ENCODE assay signal across 8 cellular contexts in genomic region chr14:104768437-104769323, GRCh38. TPM values are rescaled to one million over a fixed set of nuclear protein-coding genes. Genes with fewer than 3 reads are reported as not detected.
DNase-seq lines count a peak whose midpoint lies in the region; ATAC-seq, FAIRE-seq and TF ChIP-seq lines count a peak whose summit lies in the region.

No MANE protein-coding gene starts in this region.

- H3K4me1 ChIP-seq in A549, result peaks cover 14% of the 10 kb centered on the region

- peak overlapping the region; percentile 76 for H3K4me3 Mint-ChIP-seq in endothelial cell (ENCODE audit: unreplicated experiment)

- peaks cover 34% of the 10 kb centered on the region for H3K4me1 Mint-ChIP-seq in endothelial cell (ENCODE audit: unreplicated experiment)

- H3K4me2 ChIP-seq in A549, result peak overlapping the region; percentile 41

- H3K36me3 Mint-ChIP-seq in endothelial cell (ENCODE audit: low read depth, unreplicated experiment), result peaks cover 28% of the 10 kb centered on the region

- H3K27ac ChIP-seq in A549, result peak overlapping the region; percentile 55 to 82; a peak in 4 of 6 replicates

- H3K27me3 Mint-ChIP-seq in endothelial cell (ENCODE audit: unreplicated experiment), result peaks cover 14% of the 10 kb centered on the region

- CTCF ChIA-PET in A549 (lab: Yijun Ruan, JAX), result interaction anchor here (0.5 to 9.3 kb wide), 47 partner anchors 9 to 305 kb away, joined by 3 to 88 read pairs (median 5); partner anchors contain the start of genes ADSS1, SIVA1 and ZBTB42

- peak overlapping the region; percentile 96 for H3K27ac Mint-ChIP-seq in endothelial cell (ENCODE audit: unreplicated experiment)

- TF ChIP-seq POLR2A in A549 (IDR thresholded peaks at IDR 0.05; ENCODE audit: low read length), result no peak

- 36% methylated on average over 11 of the region's 25 CpGs for WGBS in A549 (ENCODE audit: missing lambda C conversion rate)

- TF ChIP-seq CTCF in A549 (IDR thresholded peaks at IDR 0.05) (peak; percentile 82), endothelial cell (IDR thresholded peaks at IDR 0.05; ENCODE audit: unreplicated experiment) (peak; percentile 97)

- no peak overlapping the region for H3K4me3 ChIP-seq in A549

- POLR2A ChIA-PET in A549 (lab: Yijun Ruan, JAX), result interaction anchor here (1.5 kb wide), 1 partner anchor 57 kb away, joined by 3 read pairs; no protein-coding TSS in a partner anchor

- TF ChIP-seq RAD21 in A549 (conservative IDR thresholded peaks at IDR 0.05 in 1 of 2, IDR thresholded peaks at IDR 0.05 in 1 of 2), result peak; percentile 83 to 91

- H3K9me3 ChIP-seq in A549, result peaks cover 2% of the 10 kb centered on the region; the same call in 1 of the 3 replicates

- DNase-seq in A549 (ENCODE audit: low read depth in 1 of 2, low spot score in 1 of 2) (peak; percentile 74 to 86), NOMO-1 treated with DMSO at 0.1 percent for 48 hours (lab: John Stamatoyannopoulos, UW; ENCODE audit: unreplicated experiment) (peak; percentile 64), endothelial cell (ENCODE audit: low spot score) (peak; percentile 99), mesenteric fat pad (ENCODE audit: low spot score) (peak; percentile 98)
- peak; percentile 78 to 86 for DNase-seq in activated CD8-positive, alpha-beta memory T cell treated with anti-CD3 and anti-CD28 coated beads for 4 hours (ENCODE audit: low read depth in 2 of 2)
- DNase-seq in stimulated activated CD8-positive, alpha-beta memory T cell treated with anti-CD3 and anti-CD28 coated beads, Interleukin-2, amount 100 ng/mL, for 1 hour (ENCODE audit: low read depth in 2 of 2), result peak; percentile 85 to 88

- ATAC-seq in A549 (peak; percentile 87 to 95), GM18502 (IDR thresholded peaks at IDR 0.05; ENCODE audit: poor library complexity, unreplicated experiment) (peak; percentile 59), HG03571 (IDR thresholded peaks at IDR 0.05; ENCODE audit: unreplicated experiment) (peak; percentile 69)

- TF ChIP-seq EP300 in A549 (IDR thresholded peaks at IDR 0.05), result no peak

- H3K9me3 Mint-ChIP-seq in endothelial cell (ENCODE audit: unreplicated experiment), result no peaks in the 10 kb centered on the region

- no peak for FAIRE-seq in A549 (lab: Jason Lieb, UNC)

TF ChIP-seq in A549, 52 proteins besides CTCF, POLR2A, EP300 and RAD21:
- TF ChIP-seq SMC3 (IDR thresholded peaks at IDR 0.05) (peak; percentile 83), CBX8 (IDR thresholded peaks at IDR 0.05) (no peak), PBX3 (IDR thresholded peaks at IDR 0.05) (peak; percentile 14; the same call in 1 of the 2 replicates), HMGXB4 (CRISPR knock-in tag; IDR thresholded peaks at IDR 0.05; ENCODE audit: borderline replicate concordance) (no peak), MAX (IDR thresholded peaks at IDR 0.05) (0 out of 2 replicates have a peak, but pooled peaks have one; percentile 42), HOXB13 (CRISPR knock-in tag; IDR thresholded peaks at IDR 0.05; ENCODE audit: low read depth) (no peak)

RNA-seq across cellular contexts. Expression of gene SIVA1, which starts 15.7 kb away (rescaled TPM):
- polyA plus RNA-seq in A549 (2011; rRNA removed), result 90.0 and 94.2 TPM in 2 replicates
- 477 and 601 TPM in 2 replicates for polyA plus RNA-seq in A549 (2012; cell fraction: cytosol; rRNA removed)
- 376 and 581 TPM in 2 replicates for polyA plus RNA-seq in A549 (2012; cell fraction: nucleus; rRNA removed)
- 157 to 169 TPM (median 163 TPM) in 3 replicates for polyA plus RNA-seq in A549 (2017; fragmentation: RNase III; extraction: RNeasy Plus Mini Kit Qiagen cat#74134 plus additional on column Dnase treatment)
- 12.3 and 14.4 TPM in 2 replicates for polyA minus RNA-seq in A549 (2011; rRNA and poly(A)+ RNA removed)
- total RNA-seq in endothelial cell (ENCODE audit: unreplicated experiment), result 84.3 TPM
- total RNA-seq in mesenteric fat pad, result 60.0 TPM

RNA-seq across cellular contexts. Expression of gene AKT1, which starts 26.9 kb away (rescaled TPM):
- polyA plus RNA-seq in A549 (2011; rRNA removed) (66.0 and 70.2 TPM in 2 replicates), A549 (2017; fragmentation: RNase III; extraction: RNeasy Plus Mini Kit Qiagen cat#74134 plus additional on column Dnase treatment) (87.1 to 93.8 TPM (median 93.0 TPM) in 3 replicates)
- polyA plus RNA-seq in A549 (2012; cell fraction: cytosol; rRNA removed), result 164 and 170 TPM in 2 replicates
- 315 and 328 TPM in 2 replicates for polyA plus RNA-seq in A549 (2012; cell fraction: nucleus; rRNA removed)
- 138 and 139 TPM in 2 replicates for polyA minus RNA-seq in A549 (2011; rRNA and poly(A)+ RNA removed)
- total RNA-seq in endothelial cell (ENCODE audit: unreplicated experiment) (133 TPM), mesenteric fat pad (170 TPM)

RNA-seq across cellular contexts. Expression of gene ZBTB42, which starts 32.2 kb away (rescaled TPM):
- 1.6 and 2.1 TPM in 2 replicates for polyA plus RNA-seq in A549 (2011; rRNA removed)
- 1.6 and 2.9 TPM in 2 replicates for polyA plus RNA-seq in A549 (2012; cell fraction: cytosol; rRNA removed)
- polyA plus RNA-seq in A549 (2012; cell fraction: nucleus; rRNA removed), result 2.3 and 2.9 TPM in 2 replicates
- polyA plus RNA-seq in A549 (2017; fragmentation: RNase III; extraction: RNeasy Plus Mini Kit Qiagen cat#74134 plus additional on column Dnase treatment), result 2.3 to 3.1 TPM (median 2.6 TPM) in 3 replicates
- 3.9 and 4.1 TPM in 2 replicates for polyA minus RNA-seq in A549 (2011; rRNA and poly(A)+ RNA removed)
- total RNA-seq in endothelial cell (ENCODE audit: unreplicated experiment), result 2.4 TPM
- total RNA-seq in mesenteric fat pad, result 5.9 TPM

RNA-seq across cellular contexts. Expression of gene ADSS1, which starts 44.7 kb away (rescaled TPM):
- 8.8 and 10.1 TPM in 2 replicates for polyA plus RNA-seq in A549 (2011; rRNA removed)
- polyA plus RNA-seq in A549 (2012; cell fraction: cytosol; rRNA removed), result 6.0 and 6.2 TPM in 2 replicates
- 17.9 and 19.6 TPM in 2 replicates for polyA plus RNA-seq in A549 (2012; cell fraction: nucleus; rRNA removed)
- 6.2 to 8.3 TPM (median 7.4 TPM) in 3 replicates for polyA plus RNA-seq in A549 (2017; fragmentation: RNase III; extraction: RNeasy Plus Mini Kit Qiagen cat#74134 plus additional on column Dnase treatment)
- 6.5 and 9.5 TPM in 2 replicates for polyA minus RNA-seq in A549 (2011; rRNA and poly(A)+ RNA removed)
- 6.1 TPM for total RNA-seq in endothelial cell (ENCODE audit: unreplicated experiment)
- total RNA-seq in mesenteric fat pad, result 5.2 TPM
